ENCODE assay signal across 8 cellular contexts in genomic region chr4:82462415-82462831, GRCh38. TPM values are rescaled to one million over a fixed set of nuclear protein-coding genes. Genes with fewer than 3 reads are reported as not detected.
DNase-seq lines count a peak whose midpoint lies in the region; ATAC-seq, FAIRE-seq and TF ChIP-seq lines count a peak whose summit lies in the region.

No MANE protein-coding gene starts in this region.

- no peaks in the 10 kb centered on the region for H3K79me2 ChIP-seq in HepG2 (ENCODE audit: insufficient read depth, low read length)

- no peak overlapping the region for H3K4me2 ChIP-seq in HepG2 (ENCODE audit: low read depth, low read length)

- no peak overlapping the region for H2AFZ ChIP-seq in HepG2 (ENCODE audit: low read length)

- CTCF ChIA-PET in HepG2 (lab: Yijun Ruan, JAX; ENCODE audit: low intra/inter-chr PET ratio, low total read pairs) = interaction anchor here (1.3 to 3.0 kb wide), 3 partner anchors 137 to 340 kb away, joined by 3 to 53 read pairs (median 17); no protein-coding TSS in a partner anchor

- H3K36me3 ChIP-seq in HepG2 (replicated peaks in 1 of 2; ENCODE audit: control insufficient read depth in 1 of 2, insufficient read depth in 2 of 2, low read length in 2 of 2) = peaks cover 6 to 29% of the 10 kb centered on the region in 2 experiments; a peak in 4 of 5 replicates

- intact Hi-C loops in HepG2 (cut with micrococcal nuclease; ENCODE audit: unreplicated experiment) = loop anchor here (1.0 to 5.0 kb wide), 4 partner anchors 100 to 277 kb away; partner anchors contain the start of gene TMEM150C

- peak; percentile 68 for FAIRE-seq in HepG2 (lab: Jason Lieb, UNC)

- peaks cover 4% of the 10 kb centered on the region for H3K4me1 ChIP-seq in HepG2 (ENCODE audit: insufficient read depth, low read length)

- peaks cover 5% of the 10 kb centered on the region for H3K36me3 Mint-ChIP-seq in chondrocyte (ENCODE audit: low read depth)

- peak; percentile 92 for TF ChIP-seq CTCF in chondrocyte (IDR thresholded peaks at IDR 0.05)
- peak; percentile 76 for TF ChIP-seq CTCF in HepG2 (CRISPR knock-in tag; IDR thresholded peaks at IDR 0.05)

- H3K27me3 ChIP-seq in HepG2 (ENCODE audit: control insufficient read depth in 1 of 2, insufficient read depth in 2 of 2, low read length in 2 of 2) = no peaks in the 10 kb centered on the region

- H3K27ac ChIP-seq in HepG2 (ENCODE audit: extremely low read length, insufficient read depth, low read length) = no peak overlapping the region

- H3K4me1 Mint-ChIP-seq in chondrocyte (ENCODE audit: low read depth) = no peaks in the 10 kb centered on the region

- peak; percentile 93 for DNase-seq in AG20443 (ENCODE audit: low spot score)
- peak; percentile 69 for DNase-seq in NCI-H2227 treated with DMSO at 0.1 percent for 48 hours (lab: John Stamatoyannopoulos, UW)
- DNase-seq in activated CD4-positive, alpha-beta T cell treated with anti-CD3 and anti-CD28 coated beads for 1 hour = peak; percentile 72
- no peak for DNase-seq in chondrocyte (ENCODE audit: low spot score)
- DNase-seq in HepG2 (ENCODE audit: low spot score) = peak; percentile 73
- peak; percentile 49 to 75 (median 72) for DNase-seq in stimulated activated CD4-positive, alpha-beta T cell treated with anti-CD3 and anti-CD28 coated beads, TNF-alpha, amount 100 ng/mL, for 1 hour (ENCODE audit: low read depth in 3 of 3, low spot score in 1 of 3)

- BruUV-seq in HepG2 (replicated peaks; lab: Mats Ljungman, UMichigan) = no TSS peak

- TF ChIP-seq EP300 in HepG2 (IDR thresholded peaks at IDR 0.05; ENCODE audit: low read depth in 2 of 2, low read length in 2 of 2) (no peak), HepG2 (CRISPR knock-in tag; IDR thresholded peaks at IDR 0.05; ENCODE audit: borderline replicate concordance) (no peak)

- H3K9me3 Mint-ChIP-seq in chondrocyte (ENCODE audit: low read depth) = no peaks in the 10 kb centered on the region

- H3K4me3 Mint-ChIP-seq in chondrocyte (ENCODE audit: unreplicated experiment) = no peak overlapping the region

- no peaks in the 10 kb centered on the region for H4K20me1 ChIP-seq in HepG2 (ENCODE audit: insufficient read depth, low read length)

- H3K9me3 ChIP-seq in HepG2 (ENCODE audit: low read length) = no peaks in the 10 kb centered on the region

- peak; percentile 41; the same call in 1 of the 2 replicates for TF ChIP-seq RAD21 in HepG2 (CRISPR knock-in tag; IDR thresholded peaks at IDR 0.05)

- ATAC-seq in GM18909 (IDR thresholded peaks at IDR 0.05; ENCODE audit: poor library complexity, unreplicated experiment) = peak; percentile 89
- ATAC-seq in HG03175 (IDR thresholded peaks at IDR 0.05; ENCODE audit: unreplicated experiment) = peak; percentile 71
- ATAC-seq in HepG2 = peak; percentile 81

- no peaks in the 10 kb centered on the region for H3K27me3 Mint-ChIP-seq in chondrocyte (ENCODE audit: low read depth)

- no peak overlapping the region for H3K9ac ChIP-seq in HepG2 (ENCODE audit: insufficient read depth, low read depth, low read length)

- no peak overlapping the region for H3K27ac Mint-ChIP-seq in chondrocyte (ENCODE audit: unreplicated experiment)

- POLR2A ChIA-PET in HepG2 (lab: Yijun Ruan, JAX) = interaction anchor here (1.1 to 1.3 kb wide), 2 partner anchors 33 to 277 kb away, joined by 3 read pairs; no protein-coding TSS in a partner anchor

- TF ChIP-seq POLR2A in HepG2 (IDR thresholded peaks at IDR 0.05; ENCODE audit: insufficient read depth in 1 of 2, low read depth in 2 of 2, low read length in 2 of 2) = no peak

- H3K4me3 ChIP-seq in HepG2 (replicated peaks in 1 of 3; ENCODE audit: insufficient read depth in 1 of 3, low read depth in 2 of 3, low read length in 3 of 3) = no peak overlapping the region

- 23% methylated on average over 7 of the region's 7 CpGs for WGBS in HepG2 (ENCODE audit: low lambda C conversion rate)

- in situ Hi-C loops in HepG2 (cut with HindIII; ENCODE audit: extremely low pct_ligation_motif_present, low pct_unique_long_range_greater_than_20kb) = loop anchor here (5.0 kb wide), 2 partner anchors 140 to 275 kb away; no protein-coding TSS in a partner anchor

TF ChIP-seq in HepG2, 621 proteins besides CTCF, POLR2A, EP300 and RAD21 (continues in another document):
- TF ChIP-seq MAZ (IDR thresholded peaks at IDR 0.05; ENCODE audit: borderline replicate concordance, low read depth, low read length) (0 out of 2 replicates have a peak, but pooled peaks have one; percentile 53), MAZ (CRISPR knock-in tag; IDR thresholded peaks at IDR 0.05; ENCODE audit: low read depth) (no peak), SNAPC2 (CRISPR knock-in tag; IDR thresholded peaks at IDR 0.05) (no peak), ZNF281 (CRISPR knock-in tag; IDR thresholded peaks at IDR 0.05; ENCODE audit: borderline replicate concordance) (peak; percentile 55; the same call in 1 of the 2 replicates), HNRNPK (IDR thresholded peaks at IDR 0.05; ENCODE audit: low read depth, low read length, poor library complexity, severe bottlenecking) (peak; percentile 86), ZNF230 (CRISPR knock-in tag; IDR thresholded peaks at IDR 0.05) (no peak)

RNA-seq across cellular contexts. Expression of gene ENOPH1, which starts 32.0 kb away (rescaled TPM):
- 32.2 to 33.6 TPM (median 33.1 TPM) in 3 replicates for total RNA-seq in chondrocyte
- total RNA-seq in HepG2 (2016; rRNA removed; fragmentation: Illumina TruSeq; extraction: Trizol) = 64.3 and 80.0 TPM in 2 replicates
- total RNA-seq in HepG2 (2016; cell fraction: cytosol; rRNA removed; fragmentation: Illumina TruSeq; extraction: Trizol; ENCODE audit: low read depth) = 8.7 and 10.0 TPM in 2 replicates
- total RNA-seq in HepG2 (2016; cell fraction: insoluble cytoplasmic fraction; rRNA removed; fragmentation: Illumina TruSeq; extraction: Trizol) = 60.9 and 87.4 TPM in 2 replicates
- total RNA-seq in HepG2 (2016; cell fraction: membrane; rRNA removed; fragmentation: Illumina TruSeq; extraction: Trizol) = 29.1 and 30.2 TPM in 2 replicates
- 33.0 and 36.6 TPM in 2 replicates for total RNA-seq in HepG2 (2016; cell fraction: nucleus; rRNA removed; fragmentation: Illumina TruSeq; extraction: Trizol)
- 14.2 and 15.5 TPM in 2 replicates for polyA plus RNA-seq in HepG2 (2011; rRNA removed)
- polyA plus RNA-seq in HepG2 (2011; cell fraction: cytosol; rRNA removed) = 11.8 and 14.5 TPM in 2 replicates
- 5.0 and 6.3 TPM in 2 replicates for polyA plus RNA-seq in HepG2 (2011; cell fraction: nucleus; rRNA removed)
- 32.4 and 38.2 TPM in 2 replicates for polyA plus RNA-seq in HepG2 (2012)
- polyA plus RNA-seq in HepG2 (2016; cell fraction: cytosol; fragmentation: Illumina TruSeq; extraction: Trizol; ENCODE audit: low read depth) = 8.3 and 10.4 TPM in 2 replicates
- polyA plus RNA-seq in HepG2 (2016; cell fraction: insoluble cytoplasmic fraction; fragmentation: Illumina TruSeq; extraction: Trizol; ENCODE audit: low read depth) = 106 and 112 TPM in 2 replicates
- 27.5 and 27.7 TPM in 2 replicates for polyA plus RNA-seq in HepG2 (2016; cell fraction: membrane; fragmentation: Illumina TruSeq; extraction: Trizol; ENCODE audit: low read depth)
- polyA plus RNA-seq in HepG2 (2016; cell fraction: nucleus; fragmentation: Illumina TruSeq; extraction: Trizol; ENCODE audit: insufficient read depth, low read depth) = 48.1 and 48.2 TPM in 2 replicates
- polyA minus RNA-seq in HepG2 (2011; rRNA and poly(A)+ RNA removed; ENCODE audit: low replicate concordance) = 5.7 and 11.9 TPM in 2 replicates
- 8.7 and 9.1 TPM in 2 replicates for polyA minus RNA-seq in HepG2 (2011; cell fraction: cytosol; rRNA and poly(A)+ RNA removed)
- polyA minus RNA-seq in HepG2 (2011; cell fraction: nucleus; rRNA and poly(A)+ RNA removed) = 11.1 and 11.8 TPM in 2 replicates

RNA-seq across cellular contexts. Expression of gene HNRNPDL, which starts 32.2 kb away (rescaled TPM):
- total RNA-seq in chondrocyte (206 to 325 TPM (median 211 TPM) in 3 replicates), HepG2 (2016; rRNA removed; fragmentation: Illumina TruSeq; extraction: Trizol) (414 and 452 TPM in 2 replicates)
- 143 and 144 TPM in 2 replicates for total RNA-seq in HepG2 (2016; cell fraction: cytosol; rRNA removed; fragmentation: Illumina TruSeq; extraction: Trizol; ENCODE audit: low read depth)
- total RNA-seq in HepG2 (2016; cell fraction: insoluble cytoplasmic fraction; rRNA removed; fragmentation: Illumina TruSeq; extraction: Trizol) = 427 and 432 TPM in 2 replicates
- total RNA-seq in HepG2 (2016; cell fraction: membrane; rRNA removed; fragmentation: Illumina TruSeq; extraction: Trizol) = 232 and 236 TPM in 2 replicates
- 243 and 271 TPM in 2 replicates for total RNA-seq in HepG2 (2016; cell fraction: nucleus; rRNA removed; fragmentation: Illumina TruSeq; extraction: Trizol)
- polyA plus RNA-seq in HepG2 (2011; rRNA removed) = 139 and 167 TPM in 2 replicates
- polyA plus RNA-seq in HepG2 (2011; cell fraction: cytosol; rRNA removed) = 73.1 and 91.3 TPM in 2 replicates
- polyA plus RNA-seq in HepG2 (2011; cell fraction: nucleus; rRNA removed) = 345 and 410 TPM in 2 replicates
- polyA plus RNA-seq in HepG2 (2012) = 216 and 256 TPM in 2 replicates
- polyA plus RNA-seq in HepG2 (2016; cell fraction: cytosol; fragmentation: Illumina TruSeq; extraction: Trizol; ENCODE audit: low read depth) = 139 and 159 TPM in 2 replicates
- 561 and 571 TPM in 2 replicates for polyA plus RNA-seq in HepG2 (2016; cell fraction: insoluble cytoplasmic fraction; fragmentation: Illumina TruSeq; extraction: Trizol; ENCODE audit: low read depth)
- 206 and 210 TPM in 2 replicates for polyA plus RNA-seq in HepG2 (2016; cell fraction: membrane; fragmentation: Illumina TruSeq; extraction: Trizol; ENCODE audit: low read depth)
- polyA plus RNA-seq in HepG2 (2016; cell fraction: nucleus; fragmentation: Illumina TruSeq; extraction: Trizol; ENCODE audit: insufficient read depth, low read depth) = 560 and 581 TPM in 2 replicates
- polyA minus RNA-seq in HepG2 (2011; rRNA and poly(A)+ RNA removed; ENCODE audit: low replicate concordance) = 13.6 and 13.9 TPM in 2 replicates
- polyA minus RNA-seq in HepG2 (2011; cell fraction: cytosol; rRNA and poly(A)+ RNA removed) = 39.4 and 44.4 TPM in 2 replicates
- polyA minus RNA-seq in HepG2 (2011; cell fraction: nucleus; rRNA and poly(A)+ RNA removed) = 222 and 229 TPM in 2 replicates
